11 cellular contexts compared by ENCODE assay signal in genomic region chr11:129374993-129375721, GRCh38.
DNase-seq lines count a peak whose midpoint lies in the region; ATAC-seq lines count a peak whose summit lies in the region.
"Had no signal": no experiment of that assay in that cellular context is flagged by ENCODE, and none has a peak within 500 bp of the region (broad histone marks: within the 10 kb centered on the region; RNA-seq: fewer than 3 reads in every experiment).

No MANE protein-coding gene starts in this region.

- H3K36me3 Mint-ChIP-seq in activated T-cell treated with anti-CD3 and anti-CD28 coated beads, Interleukin-2, amount 50 U/mL, for 24 hours (ENCODE audit: low read depth), result no peaks in the 10 kb centered on the region

- H3K4me3 Mint-ChIP-seq in activated T-cell treated with anti-CD3 and anti-CD28 coated beads, Interleukin-2, amount 50 U/mL, for 24 hours, result peak overlapping the region; percentile 76

- no peaks in the 10 kb centered on the region for H3K9me3 ChIP-seq in iPS-18a (ENCODE audit: control insufficient read depth, low read depth, low read length)
- H3K9me3 ChIP-seq: neutrophil, SJSA1 had no signal

- peak overlapping the region; percentile 50 for H3K4me3 ChIP-seq in iPS-18a (ENCODE audit: low read length)
- H3K4me3 ChIP-seq: SJSA1 had no signal

- peaks cover 6% of the 10 kb centered on the region for H3K4me1 ChIP-seq in iPS-18a (ENCODE audit: control insufficient read depth, low read depth, low read length)
- H3K4me1 ChIP-seq: SJSA1 had no signal

- no peak for ATAC-seq in HG03108 (IDR thresholded peaks at IDR 0.05; ENCODE audit: unreplicated experiment)

- peaks cover 95% of the 10 kb centered on the region for H3K27me3 ChIP-seq in iPS-18a (ENCODE audit: control insufficient read depth, insufficient read depth, low read length)

- no peaks in the 10 kb centered on the region for H3K9me3 Mint-ChIP-seq in activated T-cell treated with anti-CD3 and anti-CD28 coated beads, Interleukin-2, amount 50 U/mL, for 24 hours

- no peak overlapping the region for H3K27ac ChIP-seq in iPS-18a (ENCODE audit: low read length)
- H3K27ac ChIP-seq: neutrophil, SJSA1 had no signal

- no peak overlapping the region for H3K9ac ChIP-seq in iPS-18a (ENCODE audit: low read length)

- peak; percentile 49 for DNase-seq in activated T-cell treated with anti-CD3 and anti-CD28 coated beads, Interleukin-2, amount 50 U/mL, for 24 hours
- DNase-seq in activated T-cell treated with anti-CD3 and anti-CD28 coated beads for 4 hours (no peak), GDM1 (lab: John Stamatoyannopoulos, UW) (no peak)
- peak; percentile 60 for DNase-seq in activated CD8-positive, alpha-beta memory T cell treated with anti-CD3 and anti-CD28 coated beads, Interleukin-2, amount 50 U/mL, for 48 hours
- DNase-seq in stimulated activated CD4-positive, alpha-beta T cell treated with anti-CD3 and anti-CD28 coated beads, Interleukin-1b, Interleukin-23, amount 100 ng/mL, for 48 hours, result peak; percentile 34
- DNase-seq in activated effector memory CD4-positive, alpha-beta T cell treated with Interleukin-2 at 50 U/mL for 16 hours, result no peak
- DNase-seq: DND-41 had no signal

- H3K27ac Mint-ChIP-seq in activated T-cell treated with anti-CD3 and anti-CD28 coated beads, Interleukin-2, amount 50 U/mL, for 24 hours, result no peak overlapping the region

- no peaks in the 10 kb centered on the region for H3K36me3 ChIP-seq in iPS-18a (ENCODE audit: control insufficient read depth, low read depth, low read length)
- H3K36me3 ChIP-seq: neutrophil, SJSA1 had no signal

- peaks cover 29% of the 10 kb centered on the region for H3K4me1 Mint-ChIP-seq in activated T-cell treated with anti-CD3 and anti-CD28 coated beads, Interleukin-2, amount 50 U/mL, for 24 hours (ENCODE audit: low read depth)

- H3K27me3 Mint-ChIP-seq in activated T-cell treated with anti-CD3 and anti-CD28 coated beads, Interleukin-2, amount 50 U/mL, for 24 hours, result peaks cover 85% of the 10 kb centered on the region

Comparison
In these comparisons a context has a peak if more than half of its experiments do, and no peak if none do; other contexts are left out.
1. DNase-seq: peak in activated T-cell treated with anti-CD3 and anti-CD28 coated beads, Interleukin-2, amount 50 U/mL, for 24 hours (single experiment), activated CD8-positive, alpha-beta memory T cell treated with anti-CD3 and anti-CD28 coated beads, Interleukin-2, amount 50 U/mL, for 48 hours (single experiment) and stimulated activated CD4-positive, alpha-beta T cell treated with anti-CD3 and anti-CD28 coated beads, Interleukin-1b, Interleukin-23, amount 100 ng/mL, for 48 hours (single experiment); none in activated T-cell treated with anti-CD3 and anti-CD28 coated beads for 4 hours (single experiment), GDM1 (single experiment) and activated effector memory CD4-positive, alpha-beta T cell treated with Interleukin-2 at 50 U/mL for 16 hours (single experiment).